Comparison of ENCODE assay signal across 1 cellular context in genomic region chr1:113040041-113040440, GRCh38.
A peak's percentile ranks its signal among the peaks of the same experiment; 100 is the strongest.
TF ChIP-seq lines count a peak whose summit lies in the region.

No MANE protein-coding gene starts in this region.

TF ChIP-seq in K562, 482 proteins besides CTCF, POLR2A, EP300 and RAD21 (continued from another document):
- TF ChIP-seq, protein P1, sequence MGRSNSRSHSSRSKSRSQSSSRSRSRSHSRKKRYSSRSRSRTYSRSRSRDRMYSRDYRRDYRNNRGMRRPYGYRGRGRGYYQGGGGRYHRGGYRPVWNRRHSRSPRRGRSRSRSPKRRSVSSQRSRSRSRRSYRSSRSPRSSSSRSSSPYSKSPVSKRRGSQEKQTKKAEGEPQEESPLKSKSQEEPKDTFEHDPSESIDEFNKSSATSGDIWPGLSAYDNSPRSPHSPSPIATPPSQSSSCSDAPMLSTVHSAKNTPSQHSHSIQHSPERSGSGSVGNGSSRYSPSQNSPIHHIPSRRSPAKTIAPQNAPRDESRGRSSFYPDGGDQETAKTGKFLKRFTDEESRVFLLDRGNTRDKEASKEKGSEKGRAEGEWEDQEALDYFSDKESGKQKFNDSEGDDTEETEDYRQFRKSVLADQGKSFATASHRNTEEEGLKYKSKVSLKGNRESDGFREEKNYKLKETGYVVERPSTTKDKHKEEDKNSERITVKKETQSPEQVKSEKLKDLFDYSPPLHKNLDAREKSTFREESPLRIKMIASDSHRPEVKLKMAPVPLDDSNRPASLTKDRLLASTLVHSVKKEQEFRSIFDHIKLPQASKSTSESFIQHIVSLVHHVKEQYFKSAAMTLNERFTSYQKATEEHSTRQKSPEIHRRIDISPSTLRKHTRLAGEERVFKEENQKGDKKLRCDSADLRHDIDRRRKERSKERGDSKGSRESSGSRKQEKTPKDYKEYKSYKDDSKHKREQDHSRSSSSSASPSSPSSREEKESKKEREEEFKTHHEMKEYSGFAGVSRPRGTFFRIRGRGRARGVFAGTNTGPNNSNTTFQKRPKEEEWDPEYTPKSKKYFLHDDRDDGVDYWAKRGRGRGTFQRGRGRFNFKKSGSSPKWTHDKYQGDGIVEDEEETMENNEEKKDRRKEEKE (IDR thresholded peaks at IDR 0.05; ENCODE audit: borderline replicate concordance in 1 of 2, control insufficient read depth in 1 of 2, low read depth in 2 of 2, low read length in 1 of 2) = no peak
- TF ChIP-seq FOXM1 (IDR thresholded peaks at IDR 0.05; ENCODE audit: low read depth) (peak; percentile 95), FOXM1 (CRISPR knock-in tag; IDR thresholded peaks at IDR 0.05; ENCODE audit: low read depth) (no peak), CBX3 (IDR thresholded peaks at IDR 0.05; ENCODE audit: borderline replicate concordance in 1 of 2, low read length in 2 of 2) (peak in 1 of 2 experiments; percentile 55; a peak in 2 of 3 replicates), SUPT5H (IDR thresholded peaks at IDR 0.05) (no peak), MECOM (CRISPR knock-in tag; IDR thresholded peaks at IDR 0.05) (peak; percentile 54; the same call in 1 of the 2 replicates), TBL1XR1 (IDR thresholded peaks at IDR 0.05; ENCODE audit: low read length in 2 of 2) (peak in 1 of 2 experiments; percentile 87; a peak in 2 of 4 replicates), HMGN3 (IDR thresholded peaks at IDR 0.05; ENCODE audit: borderline replicate concordance, extremely low read depth, insufficient read length, low read depth, low read length) (peak; percentile 57), HDAC2 (IDR thresholded peaks at IDR 0.05) (peak; percentile 96), SMARCA4 (IDR thresholded peaks at IDR 0.05) (peak; percentile 98), BRD9 (IDR thresholded peaks at IDR 0.05; ENCODE audit: low read depth, partially characterized antibody) (peak; percentile 35), STAT5A (IDR thresholded peaks at IDR 0.05; ENCODE audit: borderline replicate concordance, low read length) (peak; percentile 91), AFF1 (IDR thresholded peaks at IDR 0.05; ENCODE audit: low read depth in 1 of 2, partially characterized antibody in 2 of 2) (peak in 1 of 2 experiments; percentile 79), ETS2 (tag; IDR thresholded peaks at IDR 0.05; ENCODE audit: borderline replicate concordance, poor library complexity, severe bottlenecking) (no peak), DNMT1 (IDR thresholded peaks at IDR 0.05) (0 out of 2 replicates have a peak, but pooled peaks have one; percentile 66), HDAC1 (IDR thresholded peaks at IDR 0.05) (peak in 1 of 2 experiments; percentile 94; a peak in 2 of 4 replicates), RB1 (IDR thresholded peaks at IDR 0.05; ENCODE audit: low read depth) (peak; percentile 35; the same call in 1 of the 2 replicates), MTA2 (IDR thresholded peaks at IDR 0.05; ENCODE audit: low read depth) (peak; percentile 97)
